35 cellular contexts compared by ENCODE assay signal in genomic region chr6:27209659-27210269, GRCh38. TPM values are rescaled to one million over a fixed set of nuclear protein-coding genes. Genes with fewer than 3 reads are reported as not detected.
A peak's percentile ranks its signal among the peaks of the same experiment; 100 is the strongest.
DNase-seq lines count a peak whose midpoint lies in the region; ATAC-seq, FAIRE-seq and TF ChIP-seq lines count a peak whose summit lies in the region.
"Had no signal": no experiment of that assay in that cellular context is flagged by ENCODE, and none has a peak within 500 bp of the region (broad histone marks: within the 10 kb centered on the region; RNA-seq: fewer than 3 reads in every experiment).

No MANE protein-coding gene starts in this region.

- H2AK5ac ChIP-seq in IMR-90 (ENCODE audit: low read depth, low read length), result no peak overlapping the region

- no peaks in the 10 kb centered on the region for H3K9me3 ChIP-seq in IMR-90 (ENCODE audit: control insufficient read depth, insufficient read depth, low read length)
- no peaks in the 10 kb centered on the region for H3K9me3 ChIP-seq in K562 (replicated peaks; ENCODE audit: control insufficient read depth, insufficient read depth, low read depth, low read length)
- H3K9me3 ChIP-seq: colonic mucosa, left lung, testis, vagina had no signal

- peak; percentile 9 for DNase-seq in stimulated activated naive CD8-positive, alpha-beta T cell treated with anti-CD3 and anti-CD28 coated beads, Interleukin-15, Interleukin-2, amounts not matched to agents 100 U/mL and 50 U/mL, for 24 hours
- DNase-seq in stimulated activated naive CD8-positive, alpha-beta T cell treated with anti-CD3 and anti-CD28 coated beads, Interleukin-15, amount 100 ng/mL, for 72 hours, result no peak
- peak; percentile 6 for DNase-seq in IMR-90
- peak in 3 of 4 experiments; percentile 26 to 80 (median 49) for DNase-seq in K562 (ENCODE audit: extremely low read depth in 1 of 4, low spot score in 3 of 4)
- DNase-seq in DMS114 treated with DMSO at 0.1 percent for 48 hours (lab: John Stamatoyannopoulos, UW; ENCODE audit: unreplicated experiment), result no peak
- DNase-seq in pons (ENCODE audit: low spot score), result no peak
- no peak for DNase-seq in activated CD4-positive, alpha-beta T cell treated with anti-CD3 and anti-CD28 coated beads, Interleukin-2, amount 50 U/mL, for 48 hours
- DNase-seq: activated CD4-positive, alpha-beta memory T cell treated with anti-CD3 and anti-CD28 coated beads, Interleukin-2, amount 10 ng/mL, durations not matched to agents 7 days and 5 days; activated CD4-positive, CD25-positive, alpha-beta regulatory T cell; activated gamma-delta T cell treated with Interleukin-2 at 50 U/mL for 16 hours; activated T-cell treated with anti-CD3 and anti-CD28 coated beads, Interleukin-2, amount 50 U/mL, for 1 hour; colonic mucosa; effector memory CD8-positive, alpha-beta T cell; foreskin melanocyte; GDM1; left lung; midbrain; naive thymus-derived CD8-positive, alpha-beta T cell; NCI-H1105; NCI-H2029; NCI-H2227 treated with DMSO at 0.1 percent for 48 hours; NCI-H748 treated with DMSO at 0.1 percent for 48 hours; occipital lobe; Right ventricle myocardium superior; stimulated activated CD4-positive, alpha-beta T cell treated with anti-CD3 and anti-CD28 coated beads, Interleukin-2, amount 100 ng/mL, for 48 hours; testis had no signal

- no peak overlapping the region for H2BK15ac ChIP-seq in IMR-90 (ENCODE audit: low read depth, low read length)

- no peak for ATAC-seq in stimulated activated naive CD8-positive, alpha-beta T cell treated with anti-CD3 and anti-CD28 coated beads, Interleukin-15, Interleukin-2, amounts not matched to agents 100 U/mL and 50 U/mL, for 24 hours
- no peak for ATAC-seq in stimulated activated naive CD8-positive, alpha-beta T cell treated with anti-CD3 and anti-CD28 coated beads, Interleukin-15, amount 100 ng/mL, for 72 hours
- ATAC-seq in IMR-90 (ENCODE audit: low read depth) (no peak), K562 (peak; percentile 63), GM19467 (IDR thresholded peaks at IDR 0.05; ENCODE audit: unreplicated experiment) (no peak)
- ATAC-seq: effector memory CD8-positive, alpha-beta T cell; esophagus mucosa; left lung; naive thymus-derived CD8-positive, alpha-beta T cell; stimulated activated memory B cell treated with anti-CD40 and anti-IgM and Interleukin-4, amounts not matched to agents 10 μg/mL and 1 μg/mL and 100 μg/mL, for 72 hours had no signal

- no peak overlapping the region for H3K27ac ChIP-seq in IMR-90 (ENCODE audit: insufficient read depth, low read length)
- H3K27ac ChIP-seq in K562 (ENCODE audit: extremely low read depth, low read depth, low read length), result no peak overlapping the region
- H3K27ac ChIP-seq: BLaER1 treated with 17β-estradiol and CSF1 and Interleukin-3, amounts not matched to agents 10 nM and 100 nM; colonic mucosa; HL-60; left lung; testis; vagina had no signal

- FAIRE-seq in K562 (lab: Jason Lieb, UNC), result peak; percentile 26
- FAIRE-seq: GM18507, H54 had no signal

- peaks cover 26% of the 10 kb centered on the region for H3K4me1 Mint-ChIP-seq in stimulated activated naive CD8-positive, alpha-beta T cell treated with anti-CD3 and anti-CD28 coated beads, Interleukin-15, amount 100 ng/mL, for 72 hours
- H3K4me1 Mint-ChIP-seq: stimulated activated memory B cell treated with anti-CD40 and anti-IgM and Interleukin-4, amounts not matched to agents 10 μg/mL and 1 μg/mL and 100 μg/mL, for 72 hours had no signal

- no peaks in the 10 kb centered on the region for H3K79me2 ChIP-seq in K562 (ENCODE audit: control insufficient read depth, insufficient read depth, low read length)

- no peak overlapping the region for H3K14ac ChIP-seq in IMR-90 (replicated peaks; ENCODE audit: low read depth, low read length)

- no peaks in the 10 kb centered on the region for H3K79me1 ChIP-seq in IMR-90 (ENCODE audit: low read depth in 1 of 2, low read length in 2 of 2)

- no peak overlapping the region for H4K91ac ChIP-seq in IMR-90 (ENCODE audit: insufficient read depth, low read depth, low read length)

- H3K36me3 ChIP-seq in IMR-90 (ENCODE audit: control insufficient read depth, insufficient read depth, low read length) (no peaks in the 10 kb centered on the region), K562 (ENCODE audit: control insufficient read depth, insufficient read depth, low read length) (no peaks in the 10 kb centered on the region)
- H3K36me3 ChIP-seq: BLaER1 treated with 17β-estradiol and CSF1 and Interleukin-3, amounts not matched to agents 10 nM and 100 nM; colonic mucosa; left lung; vagina had no signal

- H3K18ac ChIP-seq in IMR-90 (ENCODE audit: low read depth, low read length), result no peak overlapping the region

- intact Hi-C loops in IMR-90 (cut with micrococcal nuclease), result no loop called here
- intact Hi-C loops in K562 (cut with micrococcal nuclease), result loop anchor here (5.0 kb wide), 6 partner anchors 32 to 543 kb away; partner anchors contain the start of gene ZNF391

- H3K4me2 ChIP-seq in IMR-90 (ENCODE audit: low read depth, low read length) (no peak overlapping the region), K562 (ENCODE audit: insufficient read depth, low read length) (peak overlapping the region; percentile 59)
- H3K4me2 ChIP-seq: BLaER1 treated with 17β-estradiol and CSF1 and Interleukin-3, amounts not matched to agents 10 nM and 100 nM had no signal

- TF ChIP-seq POLR2A in IMR-90 (IDR thresholded peaks at IDR 0.05; ENCODE audit: low read depth, low read length) (no peak), K562 (conservative IDR thresholded peaks at IDR 0.05) (no peak)

- TF ChIP-seq CTCF in IMR-90 (conservative IDR thresholded peaks at IDR 0.05; ENCODE audit: low read depth, low read length), result no peak
- no peak for TF ChIP-seq CTCF in K562 (IDR thresholded peaks at IDR 0.05 in 2 of 3, conservative IDR thresholded peaks at IDR 0.05 in 1 of 3; ENCODE audit: insufficient read depth in 2 of 3, low read depth in 1 of 3, low read length in 3 of 3)

- CTCF ChIA-PET in IMR-90 (lab: Yijun Ruan, JAX) (no interaction called here), K562 (lab: Yijun Ruan, JAX; ENCODE audit: low intra/inter-chr PET ratio) (no interaction called here)

- H3K4me3 ChIP-seq in IMR-90 (ENCODE audit: insufficient read depth, low read depth, low read length), result no peak overlapping the region
- peak overlapping the region; percentile 28 for H3K4me3 ChIP-seq in K562
- H3K4me3 ChIP-seq: BLaER1 treated with 17β-estradiol and CSF1 and Interleukin-3, amounts not matched to agents 10 nM and 100 nM; colonic mucosa; left lung; vagina had no signal

- 72% methylated on average over 5 of the region's 18 CpGs; no CpG with 5 or more reads in 1 of the 2 experiments for WGBS in IMR-90 (ENCODE audit: extremely low coverage in 2 of 2, insufficient read length in 1 of 2), 2 experiments
- WGBS in K562 (ENCODE audit: insufficient coverage, low coverage, missing lambda C conversion rate), result 22% methylated on average over 18 of the region's 18 CpGs

- H4K5ac ChIP-seq in IMR-90 (ENCODE audit: low read depth, low read length), result no peak overlapping the region

- no peaks in the 10 kb centered on the region for H3K9me3 Mint-ChIP-seq in stimulated activated naive CD8-positive, alpha-beta T cell treated with anti-CD3 and anti-CD28 coated beads, Interleukin-15, amount 100 ng/mL, for 72 hours
- H3K9me3 Mint-ChIP-seq: activated CD4-positive, alpha-beta memory T cell treated with anti-CD3 and anti-CD28 coated beads, Interleukin-2, amount 10 ng/mL, durations not matched to agents 7 days and 5 days; effector memory CD8-positive, alpha-beta T cell; stimulated activated memory B cell treated with anti-CD40 and anti-IgM and Interleukin-4, amounts not matched to agents 10 μg/mL and 1 μg/mL and 100 μg/mL, for 72 hours had no signal

- no peak overlapping the region for H4K8ac ChIP-seq in IMR-90 (ENCODE audit: low read depth in 2 of 2, low read length in 2 of 2)

- no peak overlapping the region for H2AK9ac ChIP-seq in IMR-90 (replicated peaks; ENCODE audit: low read depth, low read length, poor library complexity)

- H3K27me3 Mint-ChIP-seq in stimulated activated naive CD8-positive, alpha-beta T cell treated with anti-CD3 and anti-CD28 coated beads, Interleukin-15, amount 100 ng/mL, for 72 hours, result peaks cover 66% of the 10 kb centered on the region

- no peak overlapping the region for H3K9ac ChIP-seq in IMR-90 (ENCODE audit: low read depth, low read length)
- H3K9ac ChIP-seq in K562 (ENCODE audit: insufficient read depth in 1 of 2, low read depth in 2 of 2, low read length in 2 of 2), result peak overlapping the region; percentile 5 to 28; a peak in 2 of 4 replicates
- H3K9ac ChIP-seq: BLaER1 treated with 17β-estradiol and CSF1 and Interleukin-3, amounts not matched to agents 10 nM and 100 nM had no signal

- H3K27ac Mint-ChIP-seq in stimulated activated naive CD8-positive, alpha-beta T cell treated with anti-CD3 and anti-CD28 coated beads, Interleukin-15, amount 100 ng/mL, for 72 hours, result peak overlapping the region in 1 of 2 donors; percentile 85
- H3K27ac Mint-ChIP-seq: activated CD4-positive, alpha-beta memory T cell treated with anti-CD3 and anti-CD28 coated beads, Interleukin-2, amount 10 ng/mL, durations not matched to agents 7 days and 5 days; effector memory CD8-positive, alpha-beta T cell; immature natural killer cell; naive thymus-derived CD8-positive, alpha-beta T cell; stimulated activated memory B cell treated with anti-CD40 and anti-IgM and Interleukin-4, amounts not matched to agents 10 μg/mL and 1 μg/mL and 100 μg/mL, for 72 hours had no signal

- no peak overlapping the region for H3K4ac ChIP-seq in IMR-90 (ENCODE audit: low read depth, low read length)

- dilution Hi-C loops in IMR-90 (cut with HindIII; ENCODE audit: low sequenced_read_pairs, unreplicated experiment), result no loop called here

- H3K23ac ChIP-seq in IMR-90 (ENCODE audit: low read depth, low read length), result no peak overlapping the region

- no peaks in the 10 kb centered on the region for H4K20me1 ChIP-seq in IMR-90 (ENCODE audit: insufficient read depth, low read length)
- no peaks in the 10 kb centered on the region for H4K20me1 ChIP-seq in K562 (replicated peaks; ENCODE audit: control insufficient read depth, insufficient read depth, low read length)
- H4K20me1 ChIP-seq: BLaER1 treated with 17β-estradiol and CSF1 and Interleukin-3, amounts not matched to agents 10 nM and 100 nM had no signal

- H2BK20ac ChIP-seq in IMR-90 (ENCODE audit: low read depth, low read length), result no peak overlapping the region

- H3K4me3 Mint-ChIP-seq in stimulated activated naive CD8-positive, alpha-beta T cell treated with anti-CD3 and anti-CD28 coated beads, Interleukin-15, amount 100 ng/mL, for 72 hours, result no peak overlapping the region
- H3K4me3 Mint-ChIP-seq: activated CD4-positive, alpha-beta memory T cell treated with anti-CD3 and anti-CD28 coated beads, Interleukin-2, amount 10 ng/mL, durations not matched to agents 7 days and 5 days; effector memory CD8-positive, alpha-beta T cell; naive thymus-derived CD8-positive, alpha-beta T cell; stimulated activated memory B cell treated with anti-CD40 and anti-IgM and Interleukin-4, amounts not matched to agents 10 μg/mL and 1 μg/mL and 100 μg/mL, for 72 hours had no signal

- H3K4me1 ChIP-seq in IMR-90 (ENCODE audit: control insufficient read depth, insufficient read depth, low read length), result no peaks in the 10 kb centered on the region
- H3K4me1 ChIP-seq in K562 (replicated peaks in 1 of 2; ENCODE audit: control insufficient read depth in 2 of 2, insufficient read depth in 2 of 2, low read length in 2 of 2), result peaks cover 8 to 11% of the 10 kb centered on the region in 2 experiments; a peak in 3 of 5 replicates
- H3K4me1 ChIP-seq: BLaER1 treated with 17β-estradiol and CSF1 and Interleukin-3, amounts not matched to agents 10 nM and 100 nM; colonic mucosa; left lung; testis; vagina had no signal

- no peak for TF ChIP-seq RAD21 in IMR-90 (IDR thresholded peaks at IDR 0.05; ENCODE audit: low read length)
- TF ChIP-seq RAD21 in K562 (CRISPR knock-in tag; conservative IDR thresholded peaks at IDR 0.05 in 1 of 2, IDR thresholded peaks at IDR 0.05 in 1 of 2), result 0 out of 4 replicates have a peak, but pooled peaks of 1 of the 2 experiments have one; percentile 4

- H2BK120ac ChIP-seq in IMR-90 (ENCODE audit: low read depth, low read length), result no peak overlapping the region

- no peak overlapping the region for H3K56ac ChIP-seq in IMR-90 (ENCODE audit: extremely low read depth, insufficient read depth, low read length)

- peak; percentile 25; the same call in 1 of the 2 replicates for TF ChIP-seq EP300 in K562 (IDR thresholded peaks at IDR 0.05; ENCODE audit: low read length)

- H3K9me1 ChIP-seq in IMR-90 (ENCODE audit: insufficient read depth, low read length) (no peaks in the 10 kb centered on the region), K562 (ENCODE audit: control insufficient read depth, insufficient read depth, low read length) (no peaks in the 10 kb centered on the region)

- BruUV-seq in IMR-90 (replicated peaks; lab: Mats Ljungman, UMichigan), result no TSS peak
- no TSS peak for BruUV-seq in K562 (replicated peaks; lab: Mats Ljungman, UMichigan)

- H2AFZ ChIP-seq in IMR-90 (replicated peaks; ENCODE audit: low read length, poor library complexity), result no peak overlapping the region
- H2AFZ ChIP-seq in K562 (ENCODE audit: low read depth, low read length), result peak overlapping the region; percentile 77

- no peak overlapping the region for H2BK5ac ChIP-seq in IMR-90 (ENCODE audit: low read depth, low read length, poor library complexity, severe bottlenecking)

- POLR2A ChIA-PET in IMR-90 (lab: Charles Lee; ENCODE audit: unreplicated experiment), result no interaction called here
- POLR2A ChIA-PET in K562 (lab: Yijun Ruan, JAX), result interaction anchor here (1.0 kb wide), 1 partner anchor 9 kb away, joined by 3 read pairs; no protein-coding TSS in a partner anchor

- H3K27me3 ChIP-seq in IMR-90 (ENCODE audit: control insufficient read depth, insufficient read depth, low read length) (peaks cover 1% of the 10 kb centered on the region; the same call in 1 of the 2 replicates), K562 (ENCODE audit: control insufficient read depth in 2 of 2, insufficient read depth in 2 of 2, low read length in 2 of 2) (no peaks in the 10 kb centered on the region)
- H3K27me3 ChIP-seq: BLaER1 treated with 17β-estradiol and CSF1 and Interleukin-3, amounts not matched to agents 10 nM and 100 nM; testis; vagina had no signal

- in situ Hi-C loops in IMR-90 (cut with MboI; ENCODE audit: low sequenced_read_pairs), result no loop called here
- in situ Hi-C loops in K562 (cut with MboI), result no loop called here

RNA-seq across cellular contexts. Expression of gene PRSS16, which starts 37.7 kb away (rescaled TPM):
- not detected in 2 replicates for total RNA-seq in IMR-90 (2012; rRNA removed)
- 0.14 and 0.39 TPM in 2 replicates for polyA plus RNA-seq in IMR-90 (2012; rRNA removed)
- 0.22 TPM in 2 replicates for polyA plus RNA-seq in IMR-90 (2012; cell fraction: cytosol; rRNA removed)
- 0.82 and 1.1 TPM in 2 replicates for polyA plus RNA-seq in IMR-90 (2012; cell fraction: nucleus; rRNA removed; ENCODE audit: low replicate concordance)
- 14.9 and 15.6 TPM in 2 replicates for total RNA-seq in K562 (2011; cell fraction: chromatin; rRNA removed; ENCODE audit: low replicate concordance)
- 14.3 and 15.8 TPM in 2 replicates for total RNA-seq in K562 (2011; cell fraction: nucleolus; rRNA removed)
- total RNA-seq in K562 (2011; cell fraction: nucleoplasm; rRNA removed), result 19.4 and 34.7 TPM in 2 replicates
- total RNA-seq in K562 (2014; rRNA removed), result 4.9 and 7.5 TPM in 2 replicates
- 2.8 and 4.5 TPM in 2 replicates for total RNA-seq in K562 (2014; rRNA removed; fragmentation: Illumina TruSeq; extraction: Trizol)
- 4.6 and 5.7 TPM in 2 replicates for total RNA-seq in K562 (2015; rRNA removed; fragmentation: Illumina TruSeq; extraction: Trizol)
- total RNA-seq in K562 (2021), result 12.1 and 12.7 TPM in 2 replicates
- polyA plus RNA-seq in K562 (2011; rRNA removed), result 19.3 and 29.6 TPM in 2 replicates
- polyA plus RNA-seq in K562 (2011; cell fraction: cytosol; rRNA removed), result 32.3 and 43.3 TPM in 2 replicates
- polyA plus RNA-seq in K562 (2011; cell fraction: nucleus; rRNA removed), result 50.1 and 60.0 TPM in 2 replicates
- 15.6 and 44.4 TPM in 2 replicates for polyA plus RNA-seq in K562 (2012)
- 13.1 and 17.4 TPM in 2 replicates for polyA plus RNA-seq in K562 (2014; fragmentation: Illumina TruSeq; extraction: Trizol)
- 10 to 100 TPM; 12.0 to 13.5 TPM for polyA plus RNA-seq in K562 (2014; fragmentation: Nextera tagmentation; extraction: Ambion mirVana)
- polyA plus RNA-seq in K562 (2014; rRNA removed), result 21.3 and 21.8 TPM in 2 replicates
- 9.2 and 12.7 TPM in 2 replicates for polyA minus RNA-seq in K562 (2011; rRNA and poly(A)+ RNA removed)
- 5.9 and 6.6 TPM in 2 replicates for polyA minus RNA-seq in K562 (2011; cell fraction: cytosol; rRNA and poly(A)+ RNA removed)
- polyA minus RNA-seq in K562 (2011; cell fraction: nucleus; rRNA and poly(A)+ RNA removed), result 9.0 and 19.1 TPM in 2 replicates
- total RNA-seq: occipital lobe, Right ventricle myocardium superior had no signal

Comparison
In these comparisons a context has a peak if more than half of its experiments do, and no peak if none do; other contexts are left out.
1. DNase-seq: peak in stimulated activated naive CD8-positive, alpha-beta T cell treated with anti-CD3 and anti-CD28 coated beads, Interleukin-15, Interleukin-2, amounts not matched to agents 100 U/mL and 50 U/mL, for 24 hours (single experiment), IMR-90 (single experiment) and K562 (3 of 4); none in stimulated activated naive CD8-positive, alpha-beta T cell treated with anti-CD3 and anti-CD28 coated beads, Interleukin-15, amount 100 ng/mL, for 72 hours (0 of 2), DMS114 treated with DMSO at 0.1 percent for 48 hours (single experiment), pons (single experiment) and activated CD4-positive, alpha-beta T cell treated with anti-CD3 and anti-CD28 coated beads, Interleukin-2, amount 50 U/mL, for 48 hours (0 of 2).